ENCODE assay signal across 19 cellular contexts in the genomic region with DNA sequence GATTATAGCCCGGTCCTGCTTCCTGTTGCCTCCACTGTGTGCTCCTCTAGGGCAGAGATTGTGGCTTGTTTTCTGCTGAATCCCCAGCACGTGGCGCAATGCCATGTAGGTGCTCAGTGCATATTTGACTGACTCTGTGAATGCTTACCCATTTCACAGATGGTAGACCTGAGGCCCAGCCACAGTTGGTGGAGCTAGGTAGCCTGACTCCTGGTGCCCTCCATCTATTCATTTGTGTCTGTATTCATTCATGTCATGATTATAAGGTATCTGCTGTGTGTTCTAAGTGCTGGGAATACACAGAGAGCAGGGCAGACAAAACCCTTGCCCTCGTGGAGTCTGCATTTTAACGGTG. TPM values are rescaled to one million over a fixed set of nuclear protein-coding genes. Genes with fewer than 3 reads are reported as not detected.
A peak's percentile ranks its signal among the peaks of the same experiment; 100 is the strongest.
DNase-seq lines count a peak whose midpoint lies in the region; ATAC-seq and TF ChIP-seq lines count a peak whose summit lies in the region.
"Had no signal": no experiment of that assay in that cellular context is flagged by ENCODE, and none has a peak within 500 bp of the region (broad histone marks: within the 10 kb centered on the region; RNA-seq: fewer than 3 reads in every experiment).

No MANE protein-coding gene starts in this region.

- no peak overlapping the region for H3K9ac ChIP-seq in mammary epithelial cell (ENCODE audit: insufficient read depth, low read length)

- H3K36me3 Mint-ChIP-seq in T-helper 17 cell (ENCODE audit: low read depth) (peaks cover 9% of the 10 kb centered on the region), endothelial cell (ENCODE audit: low read depth, unreplicated experiment) (peaks cover 43% of the 10 kb centered on the region)

- 71% methylated on average over 5 of the region's 5 CpGs for WGBS in mammary epithelial cell (ENCODE audit: low coverage, missing lambda C conversion rate)

- TF ChIP-seq CTCF in left ventricle myocardium inferior (IDR thresholded peaks at IDR 0.05; ENCODE audit: borderline replicate concordance) (no peak), endothelial cell (IDR thresholded peaks at IDR 0.05; ENCODE audit: unreplicated experiment) (no peak), upper lobe of right lung (IDR thresholded peaks at IDR 0.05) (no peak), mammary epithelial cell (conservative IDR thresholded peaks at IDR 0.05 in 1 of 2, IDR thresholded peaks at IDR 0.05 in 1 of 2; ENCODE audit: extremely low read depth in 1 of 2, insufficient read depth in 1 of 2, low read depth in 1 of 2, low read length in 2 of 2) (no peak)

- H3K4me2 ChIP-seq in mammary epithelial cell (ENCODE audit: insufficient read depth, low read depth, low read length) = no peak overlapping the region

- H3K4me1 Mint-ChIP-seq in T-helper 17 cell = peaks cover 36% of the 10 kb centered on the region
- peaks cover 53% of the 10 kb centered on the region for H3K4me1 Mint-ChIP-seq in endothelial cell (ENCODE audit: unreplicated experiment)

- no peak overlapping the region for H3K4me3 ChIP-seq in left ventricle myocardium inferior
- H3K4me3 ChIP-seq in upper lobe of right lung = no peak overlapping the region
- no peak overlapping the region for H3K4me3 ChIP-seq in mammary epithelial cell (replicated peaks in 1 of 3; ENCODE audit: insufficient read depth in 1 of 3, low read depth in 2 of 3, low read length in 3 of 3)
- H3K4me3 ChIP-seq: esophagus squamous epithelium, GM23338 had no signal

- in situ Hi-C loops in mammary epithelial cell (cut with MboI; ENCODE audit: low sequenced_read_pairs in 2 of 2) = no loop called here

- peak overlapping the region; percentile 94 for H3K27ac ChIP-seq in left ventricle myocardium inferior (replicated peaks)
- peak overlapping the region; percentile 51 for H3K27ac ChIP-seq in upper lobe of right lung
- H3K27ac ChIP-seq in mammary epithelial cell (ENCODE audit: insufficient read depth, low read depth, low read length) = no peak overlapping the region
- H3K27ac ChIP-seq: esophagus squamous epithelium had no signal

- ATAC-seq in Right ventricle myocardium superior (ENCODE audit: poor library complexity) = no peak
- no peak for ATAC-seq in T-helper 17 cell
- no peak for ATAC-seq in upper lobe of right lung
- ATAC-seq in GM18519 (IDR thresholded peaks at IDR 0.05; ENCODE audit: low FRiP score, unreplicated experiment) = no peak

- BruUV-seq in mammary epithelial cell (replicated peaks; lab: Mats Ljungman, UMichigan) = no TSS peak

- no peaks in the 10 kb centered on the region for H3K9me3 Mint-ChIP-seq in endothelial cell (ENCODE audit: unreplicated experiment)

- DNase-seq in left ventricle myocardium inferior (no peak), Right ventricle myocardium superior (no peak), T-helper 17 cell (no peak), endothelial cell (ENCODE audit: low spot score) (no peak), upper lobe of right lung (no peak), mammary epithelial cell (no peak), NOMO-1 treated with DMSO at 0.1 percent for 48 hours (lab: John Stamatoyannopoulos, UW; ENCODE audit: unreplicated experiment) (no peak)
- DNase-seq: activated CD4-positive, alpha-beta T cell treated with anti-CD3 and anti-CD28 coated beads, Interleukin-2, amount 50 U/mL, for 4 hours; Calu3; effector CD4-positive, alpha-beta T cell; EL; esophagus squamous epithelium; left colon; midbrain; NCI-H524; occipital lobe had no signal

- H3K4me1 ChIP-seq in left ventricle myocardium inferior (peaks cover 53% of the 10 kb centered on the region), upper lobe of right lung (peaks cover 38% of the 10 kb centered on the region), mammary epithelial cell (ENCODE audit: insufficient read depth, low read length) (no peaks in the 10 kb centered on the region)

- CTCF ChIA-PET in mammary epithelial cell (lab: Charles Lee; ENCODE audit: low non-redundant PET) = no interaction called here

- peaks cover 6% of the 10 kb centered on the region for H3K27me3 ChIP-seq in left ventricle myocardium inferior (ENCODE audit: low read depth)
- H3K27me3 ChIP-seq in upper lobe of right lung = no peaks in the 10 kb centered on the region
- peaks cover 3% of the 10 kb centered on the region for H3K27me3 ChIP-seq in mammary epithelial cell (ENCODE audit: insufficient read depth, low read length)

- H3K27me3 Mint-ChIP-seq in T-helper 17 cell (no peaks in the 10 kb centered on the region), endothelial cell (ENCODE audit: unreplicated experiment) (peaks cover 28% of the 10 kb centered on the region)

- H4K20me1 ChIP-seq in mammary epithelial cell (ENCODE audit: insufficient read depth, low read length) = no peaks in the 10 kb centered on the region

- H3K9me3 ChIP-seq in left ventricle myocardium inferior (replicated peaks) (no peaks in the 10 kb centered on the region), T-helper 17 cell (ENCODE audit: control insufficient read depth, low read length, poor library complexity, severe bottlenecking) (no peaks in the 10 kb centered on the region), upper lobe of right lung (no peaks in the 10 kb centered on the region), mammary epithelial cell (replicated peaks; ENCODE audit: insufficient read depth, low read length) (no peaks in the 10 kb centered on the region)
- H3K9me3 ChIP-seq: esophagus squamous epithelium had no signal

- H3K27ac Mint-ChIP-seq in T-helper 17 cell (peak overlapping the region; percentile 92), endothelial cell (ENCODE audit: unreplicated experiment) (peak overlapping the region; percentile 2)
- H3K27ac Mint-ChIP-seq: GM23338 had no signal

- intact Hi-C loops in left ventricle myocardium inferior (cut with micrococcal nuclease) (no loop called here), Right ventricle myocardium superior (cut with DNase I) (no loop called here), upper lobe of right lung (cut with DNase I) (no loop called here), mammary epithelial cell (cut with micrococcal nuclease) (no loop called here)

- no peak overlapping the region for H2AFZ ChIP-seq in mammary epithelial cell (ENCODE audit: low read depth, low read length)
- H2AFZ ChIP-seq: GM23338 had no signal

- dilution Hi-C loops in mammary epithelial cell (cut with HindIII; ENCODE audit: low sequenced_read_pairs) = no loop called here

- H3K36me3 ChIP-seq in left ventricle myocardium inferior = peaks cover 32% of the 10 kb centered on the region
- H3K36me3 ChIP-seq in upper lobe of right lung = peaks cover 42% of the 10 kb centered on the region
- H3K36me3 ChIP-seq in mammary epithelial cell (ENCODE audit: insufficient read depth, low read length) = no peaks in the 10 kb centered on the region

- H3K79me2 ChIP-seq in mammary epithelial cell (ENCODE audit: insufficient read depth, low read length) = no peaks in the 10 kb centered on the region

- H3K4me3 Mint-ChIP-seq in T-helper 17 cell (no peak overlapping the region), endothelial cell (ENCODE audit: unreplicated experiment) (peak overlapping the region; percentile 56)
- H3K4me3 Mint-ChIP-seq: GM23338 had no signal

RNA-seq across cellular contexts. Expression of gene TNFRSF1B, which starts 22.5 kb away (rescaled TPM):
- total RNA-seq in left ventricle myocardium inferior = 16.2 TPM
- 13.7 TPM for total RNA-seq in Right ventricle myocardium superior
- total RNA-seq in T-helper 17 cell = 100 to 1,000 TPM; 127 to 132 TPM
- total RNA-seq in endothelial cell (ENCODE audit: unreplicated experiment) = 142 TPM
- 62.4 TPM for total RNA-seq in upper lobe of right lung
- total RNA-seq in mammary epithelial cell = under 1 TPM; under 0.01 to 0.09 TPM
- polyA plus RNA-seq in mammary epithelial cell = 0.08 TPM
- not detected for polyA minus RNA-seq in mammary epithelial cell
- total RNA-seq: HT-29 had no signal

RNA-seq across cellular contexts. Expression of gene VPS13D, which starts 40.5 kb away (rescaled TPM):
- total RNA-seq in left ventricle myocardium inferior (71.6 TPM), Right ventricle myocardium superior (63.3 TPM), T-helper 17 cell (10 to 100 TPM; 63.5 to 67.6 TPM), endothelial cell (ENCODE audit: unreplicated experiment) (37.8 TPM), upper lobe of right lung (74.7 TPM), mammary epithelial cell (10 to 100 TPM; 57.3 to 64.7 TPM)
- 15.2 TPM for polyA plus RNA-seq in mammary epithelial cell
- polyA minus RNA-seq in mammary epithelial cell = 73.6 TPM

Comparison
In these comparisons a context has a peak if more than half of its experiments do, and no peak if none do; other contexts are left out.
1. RNA of gene TNFRSF1B, which starts 22.5 kb away (total RNA-seq): 142 TPM in endothelial cell (single experiment), 127 to 132 TPM in T-helper 17 cell, 62.4 TPM in upper lobe of right lung (single experiment), 16.2 TPM in left ventricle myocardium inferior (single experiment) and 13.7 TPM in Right ventricle myocardium superior (single experiment); under 0.01 to 0.09 TPM in mammary epithelial cell; every median in the first group is over 10 times any median in the second.